ENCODE assay signal across 37 cellular contexts in genomic region chr10:125689955-125690569, GRCh38. TPM values are rescaled to one million over a fixed set of nuclear protein-coding genes. Genes with fewer than 3 reads are reported as not detected.
A peak's percentile ranks its signal among the peaks of the same experiment; 100 is the strongest.
DNase-seq lines count a peak whose midpoint lies in the region; ATAC-seq and TF ChIP-seq lines count a peak whose summit lies in the region.
"Had no signal": no experiment of that assay in that cellular context is flagged by ENCODE, and none has a peak within 500 bp of the region (broad histone marks: within the 10 kb centered on the region; RNA-seq: fewer than 3 reads in every experiment).

No MANE protein-coding gene starts in this region.

- H3K4me1 Mint-ChIP-seq in nephron = peaks cover 23% of the 10 kb centered on the region
- H3K4me1 Mint-ChIP-seq: activated naive CD8-positive, alpha-beta T cell treated with anti-CD3 and anti-CD28 coated beads for 36 hours had no signal

- H3K4me3 ChIP-seq in PC-3 (ENCODE audit: low read length) (no peak overlapping the region), heart right ventricle (no peak overlapping the region)
- H3K4me3 ChIP-seq: ascending aorta, coronary artery, right lobe of liver, testis, vagina had no signal

- intact Hi-C loops in PC-3 (cut with micrococcal nuclease) (loop anchor here (2.0 to 10.0 kb wide), 3 partner anchors 35 to 535 kb away; no protein-coding TSS in a partner anchor), heart right ventricle (cut with DNase I) (no loop called here)

- peaks cover 6% of the 10 kb centered on the region for H3K27me3 Mint-ChIP-seq in nephron (ENCODE audit: low read depth)

- no peaks in the 10 kb centered on the region for H3K36me3 Mint-ChIP-seq in nephron (ENCODE audit: low read depth)
- H3K36me3 Mint-ChIP-seq: activated naive CD8-positive, alpha-beta T cell treated with anti-CD3 and anti-CD28 coated beads for 36 hours; CD8-positive, alpha-beta memory T cell had no signal

- DNase-seq in NCI-H2081 (lab: John Stamatoyannopoulos, UW) (peak; percentile 0 to 14), NCI-H2081 treated with DMSO at 0.1 percent for 48 hours (lab: John Stamatoyannopoulos, UW) (no peak), DMS153 (lab: John Stamatoyannopoulos, UW) (peak; percentile 13), PC-3 (no peak), heart right ventricle (no peak), NCI-H1694 (lab: John Stamatoyannopoulos, UW) (no peak), NCI-H526 treated with DMSO at 0.1 percent for 48 hours (lab: John Stamatoyannopoulos, UW) (no peak)
- DNase-seq: activated CD4-positive, alpha-beta T cell treated with anti-CD3 and anti-CD28 coated beads, Interleukin-2, amount 10 ng/mL, durations not matched to agents 24 days and 14 days; activated effector memory CD4-positive, alpha-beta T cell treated with anti-CD3 and anti-CD28 coated beads, Interleukin-2, amount 50 U/mL, for 16 hours; activated naive CD8-positive, alpha-beta T cell treated with anti-CD3 and anti-CD28 coated beads for 36 hours; activated T-cell treated with anti-CD3 and anti-CD28 coated beads, Interleukin-2, amount 50 U/mL, for 1 hour; CD8-positive, alpha-beta memory T cell; effector memory CD4-positive, alpha-beta T cell; erythroblast; foreskin keratinocyte; Kasumi-1; mesendoderm; NCI-H1048; NCI-H187 treated with DMSO at 0.1 percent for 48 hours; right lobe of liver; SIG-M5; stimulated activated naive CD4-positive, alpha-beta T cell; T1000; testis had no signal

- H3K36me3 ChIP-seq in PC-3 (ENCODE audit: low read depth, low read length) = no peaks in the 10 kb centered on the region
- no peaks in the 10 kb centered on the region for H3K36me3 ChIP-seq in heart right ventricle
- H3K36me3 ChIP-seq: ascending aorta, right lobe of liver, vagina had no signal

- no peak for TF ChIP-seq CTCF in PC-3 (conservative IDR thresholded peaks at IDR 0.05; ENCODE audit: low read depth, low read length)
- TF ChIP-seq CTCF in nephron (IDR thresholded peaks at IDR 0.05; ENCODE audit: unreplicated experiment in 3 of 3) = no peak
- TF ChIP-seq CTCF in heart right ventricle (IDR thresholded peaks at IDR 0.05) = no peak

- ATAC-seq in PC-3 (no peak), heart right ventricle (no peak)
- ATAC-seq: foreskin keratinocyte, HCT116, left lobe of liver, right lobe of liver had no signal

- H3K4me2 ChIP-seq in PC-3 (ENCODE audit: low read length) = 0 out of 2 replicates have a peak overlapping the region, but pooled peaks have one; percentile 46

- no peak overlapping the region for H3K4me3 Mint-ChIP-seq in nephron
- H3K4me3 Mint-ChIP-seq: activated CD4-positive, alpha-beta T cell treated with anti-CD3 and anti-CD28 coated beads, Interleukin-2, amount 10 ng/mL, durations not matched to agents 24 days and 14 days; activated naive CD8-positive, alpha-beta T cell treated with anti-CD3 and anti-CD28 coated beads for 36 hours; CD8-positive, alpha-beta memory T cell had no signal

- no peaks in the 10 kb centered on the region for H3K9me3 Mint-ChIP-seq in nephron
- H3K9me3 Mint-ChIP-seq: activated CD4-positive, alpha-beta T cell treated with anti-CD3 and anti-CD28 coated beads, Interleukin-2, amount 10 ng/mL, durations not matched to agents 24 days and 14 days; activated naive CD8-positive, alpha-beta T cell treated with anti-CD3 and anti-CD28 coated beads for 36 hours; CD8-positive, alpha-beta memory T cell had no signal

- no TSS peak for BruUV-seq in PC-3 (replicated peaks; lab: Mats Ljungman, UMichigan)

- H2AFZ ChIP-seq in PC-3 (ENCODE audit: low read length) = no peak overlapping the region

- CTCF ChIA-PET in PC-3 (lab: Charles Lee) = no interaction called here

- peaks cover 33% of the 10 kb centered on the region for H3K4me1 ChIP-seq in PC-3 (ENCODE audit: insufficient read depth, low read length)
- H3K4me1 ChIP-seq in heart right ventricle = no peaks in the 10 kb centered on the region
- H3K4me1 ChIP-seq: ascending aorta, foreskin keratinocyte, right lobe of liver, testis had no signal

- no peaks in the 10 kb centered on the region for H3F3A ChIP-seq in PC-3 (ENCODE audit: low read length, unreplicated experiment)

- H3K9ac ChIP-seq in PC-3 (ENCODE audit: low read length) = no peak overlapping the region

- no peaks in the 10 kb centered on the region for H3K79me2 ChIP-seq in PC-3 (ENCODE audit: low read length)

- H3K9me3 ChIP-seq in PC-3 (ENCODE audit: low read length) (no peaks in the 10 kb centered on the region), heart right ventricle (no peaks in the 10 kb centered on the region)
- H3K9me3 ChIP-seq: ascending aorta, right lobe of liver, testis, vagina had no signal

- H3K9me2 ChIP-seq in PC-3 (replicated peaks; ENCODE audit: low read length) = no peaks in the 10 kb centered on the region

- peak overlapping the region; percentile 37 to 58 (median 49) for H3K27ac Mint-ChIP-seq in nephron
- H3K27ac Mint-ChIP-seq: activated CD4-positive, alpha-beta T cell treated with anti-CD3 and anti-CD28 coated beads, Interleukin-2, amount 10 ng/mL, durations not matched to agents 24 days and 14 days; activated naive CD8-positive, alpha-beta T cell treated with anti-CD3 and anti-CD28 coated beads for 36 hours had no signal

- H4K20me1 ChIP-seq in PC-3 (ENCODE audit: low read length) = no peaks in the 10 kb centered on the region

- H3K27me3 ChIP-seq in PC-3 (ENCODE audit: low read length) (no peaks in the 10 kb centered on the region), heart right ventricle (peaks cover 0 to 16% (median 4%) of the 10 kb centered on the region in 7 donors)
- H3K27me3 ChIP-seq: ascending aorta, foreskin keratinocyte, right lobe of liver, vagina had no signal

- 69 to 77% methylated on average over 8 of the region's 8 CpGs for WGBS in heart right ventricle, 2 donors

- POLR2A ChIA-PET in PC-3 (lab: Charles Lee; ENCODE audit: unreplicated experiment) = no interaction called here

- H3K27ac ChIP-seq in PC-3 (ENCODE audit: low read length) (no peak overlapping the region), heart right ventricle (no peak overlapping the region)
- H3K27ac ChIP-seq: ascending aorta, coronary artery, foreskin keratinocyte, HL-60, right lobe of liver, testis, vagina had no signal

RNA-seq across cellular contexts. Expression of gene TEX36, which starts 7.1 kb away (rescaled TPM):
- not detected in 2 replicates for total RNA-seq in PC-3 (2014; rRNA removed)
- not detected for total RNA-seq in heart right ventricle
- polyA plus RNA-seq in heart right ventricle = not detected
- total RNA-seq: A172; activated CD4-positive, alpha-beta T cell treated with anti-CD3 and anti-CD28 coated beads, Interleukin-2, amount 10 ng/mL, durations not matched to agents 24 days and 14 days; activated CD8-positive, alpha-beta memory T cell treated with anti-CD3 and anti-CD28 coated beads for 36 hours; activated naive CD8-positive, alpha-beta T cell treated with anti-CD3 and anti-CD28 coated beads for 36 hours; ascending aorta; cardiac septum; CD8-positive, alpha-beta memory T cell; foreskin keratinocyte; left lobe of liver; myocyte; NCI-H460; posterior vena cava; right lobe of liver; vagina had no signal
- polyA plus RNA-seq: CD8-positive, alpha-beta memory T cell; foreskin keratinocyte had no signal

RNA-seq across cellular contexts. Expression of gene EDRF1, which starts 29.4 kb away (rescaled TPM):
- 16.0 and 17.7 TPM in 2 replicates for total RNA-seq in PC-3 (2014; rRNA removed)
- 10 to 100 TPM in 6 of 10 donors, 1 to 10 TPM in 4; 7.7 to 13.2 (median 10.2) TPM for total RNA-seq in heart right ventricle
- 10 to 100 TPM in 1 of 2 donors, 1 to 10 TPM in 1; 7.6 to 19.2 TPM for polyA plus RNA-seq in heart right ventricle

Comparison
In these comparisons a context has a peak if more than half of its experiments do, and no peak if none do; other contexts are left out.
1. DNase-seq: peak in NCI-H2081 (2 of 2) and DMS153 (single experiment); none in NCI-H2081 treated with DMSO at 0.1 percent for 48 hours (single experiment), PC-3 (single experiment), heart right ventricle (0 of 2), NCI-H1694 (single experiment) and NCI-H526 treated with DMSO at 0.1 percent for 48 hours (single experiment).